Comparison of ENCODE assay signal across 8 cellular contexts in genomic region chr3:140942221-140943104, GRCh38. TPM values are rescaled to one million over a fixed set of nuclear protein-coding genes. Genes with fewer than 3 reads are reported as not detected.
DNase-seq lines count a peak whose midpoint lies in the region; ATAC-seq lines count a peak whose summit lies in the region.

No MANE protein-coding gene starts in this region.

- DNase-seq in SHP77 (lab: John Stamatoyannopoulos, UW), result peak; percentile 49 to 59
- no peak for DNase-seq in SHP77 treated with DMSO at 0.1 percent for 48 hours (lab: John Stamatoyannopoulos, UW)
- peak; percentile 15 for DNase-seq in NCI-H2107 (lab: John Stamatoyannopoulos, UW)
- peak; percentile 7 to 14 for DNase-seq in activated CD4-positive, alpha-beta T cell treated with anti-CD3 and anti-CD28 coated beads, Interleukin-2, amount 50 U/mL, for 4 hours
- peak; percentile 86 for DNase-seq in ecto neural progenitor cell (ENCODE audit: low spot score)
- DNase-seq in lung microvascular endothelial cell (ENCODE audit: low read depth in 2 of 2), result peak; percentile 34 to 70
- DNase-seq in stimulated activated CD8-positive, alpha-beta memory T cell treated with anti-CD3 and anti-CD28 coated beads, Interleukin-12 subunit alpha, Interleukin-12 subunit beta, amount 100 ng/mL, for 4 hours (ENCODE audit: low read depth), result peak; percentile 12

- ATAC-seq in HG02798 (IDR thresholded peaks at IDR 0.05; ENCODE audit: poor library complexity, unreplicated experiment), result peak; percentile 45

RNA-seq across cellular contexts. Expression of gene SLC25A36, which starts 0.8 kb away (rescaled TPM):
- 22.2 and 29.8 TPM in 2 replicates for total RNA-seq in lung microvascular endothelial cell
